Comparison of ENCODE assay signal across 8 cellular contexts in the genomic region with DNA sequence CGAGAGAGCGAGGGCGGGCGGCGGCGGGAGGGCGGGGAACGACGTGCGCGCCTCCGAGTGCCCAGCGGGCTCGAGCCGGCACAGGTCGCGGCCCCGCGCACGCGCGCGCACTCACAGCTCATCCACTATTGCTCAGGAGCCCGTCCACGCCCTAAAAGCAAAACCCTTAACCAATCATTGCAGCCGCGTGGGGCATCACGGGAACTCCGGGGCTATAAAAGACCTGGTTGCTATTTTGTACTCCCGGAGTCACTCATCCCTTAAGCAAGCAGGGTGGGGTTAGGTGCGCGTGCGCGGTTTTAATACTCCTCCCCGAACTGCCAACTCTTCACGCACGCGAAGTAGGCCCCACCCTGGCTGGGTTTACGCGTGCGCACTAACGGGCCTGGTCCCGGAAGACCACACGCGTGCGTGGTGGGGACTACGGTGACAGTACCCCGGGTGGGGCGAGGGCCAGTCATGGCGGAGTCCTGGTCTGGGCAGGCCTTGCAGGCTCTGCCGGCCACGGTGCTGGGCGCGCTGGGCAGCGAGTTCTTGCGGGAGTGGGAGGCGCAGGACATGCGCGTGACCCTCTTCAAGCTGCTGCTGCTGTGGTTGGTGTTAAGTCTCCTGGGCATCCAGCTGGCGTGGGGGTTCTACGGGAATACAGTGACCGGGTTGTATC. TPM values are rescaled to one million over a fixed set of nuclear protein-coding genes. Genes with fewer than 3 reads are reported as not detected.
A peak's percentile ranks its signal among the peaks of the same experiment; 100 is the strongest.
DNase-seq lines count a peak whose midpoint lies in the region; ATAC-seq and TF ChIP-seq lines count a peak whose summit lies in the region.

A gene (minus strand): TSS at position 9 of the 664 bp plus-strand sequence. CDS start 36,387 bp downstream, outside the sequence.
A gene with protein sequence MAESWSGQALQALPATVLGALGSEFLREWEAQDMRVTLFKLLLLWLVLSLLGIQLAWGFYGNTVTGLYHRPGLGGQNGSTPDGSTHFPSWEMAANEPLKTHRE (plus strand): TSS at position 456 of the 664 bp plus-strand sequence. CDS start 4 bp downstream, at position 460.

- H3K9me3 ChIP-seq in T-helper 17 cell (ENCODE audit: control insufficient read depth, low read length, poor library complexity, severe bottlenecking) (no peaks in the 10 kb centered on the region), left ventricle myocardium inferior (replicated peaks) (no peaks in the 10 kb centered on the region)

- no peak for TF ChIP-seq CTCF in left ventricle myocardium inferior (IDR thresholded peaks at IDR 0.05; ENCODE audit: borderline replicate concordance)
- TF ChIP-seq CTCF in progenitor cell of endocrine pancreas (IDR thresholded peaks at IDR 0.05; ENCODE audit: unreplicated experiment) = no peak

- peak; percentile 98 for TF ChIP-seq POLR2A in GM15510 (IDR thresholded peaks at IDR 0.05; ENCODE audit: borderline replicate concordance, extremely low read depth, insufficient read length)

- peak within 1 kb of the TSS; percentile 98 for H3K27ac ChIP-seq in left ventricle myocardium inferior (replicated peaks)

- peaks cover 93% of the 10 kb centered on the region for H3K4me1 ChIP-seq in left ventricle myocardium inferior

- peak within 1 kb of the TSS; percentile 87 for H3K4me3 ChIP-seq in left ventricle myocardium inferior

- no peaks in the 10 kb centered on the region for H3K27me3 Mint-ChIP-seq in T-helper 17 cell
- H3K27me3 Mint-ChIP-seq in progenitor cell of endocrine pancreas = no peaks in the 10 kb centered on the region

- H3K4me3 Mint-ChIP-seq in T-helper 17 cell (peak within 1 kb of the TSS; percentile 91), progenitor cell of endocrine pancreas (ENCODE audit: low read depth) (peak within 1 kb of the TSS; percentile 92)

- peaks cover 2% of the 10 kb centered on the region for H3K36me3 Mint-ChIP-seq in T-helper 17 cell (ENCODE audit: low read depth)
- no peaks in the 10 kb centered on the region for H3K36me3 Mint-ChIP-seq in progenitor cell of endocrine pancreas (ENCODE audit: insufficient read depth)

- peaks cover 31% of the 10 kb centered on the region for H3K36me3 ChIP-seq in left ventricle myocardium inferior

- peak; percentile 80 for ATAC-seq in HG02885 (IDR thresholded peaks at IDR 0.05; ENCODE audit: poor library complexity, unreplicated experiment)
- peak; percentile 86 for ATAC-seq in T-helper 17 cell

- DNase-seq in NCI-H1694 treated with DMSO at 0.1 percent for 48 hours (lab: John Stamatoyannopoulos, UW) (peak; percentile 93), T-helper 17 cell (peak; percentile 96 to 98 (median 98)), amygdala (lab: John Stamatoyannopoulos, UW) (peak; percentile 62 to 100 (median 98)), left ventricle myocardium inferior (peak; percentile 99), progenitor cell of endocrine pancreas (ENCODE audit: low spot score, unreplicated experiment) (peak; percentile 93), ureter (ENCODE audit: low spot score) (peak; percentile 99)

- H3K9me3 Mint-ChIP-seq in progenitor cell of endocrine pancreas (ENCODE audit: low read depth) = no peaks in the 10 kb centered on the region

- H3K27ac Mint-ChIP-seq in T-helper 17 cell (peak within 1 kb of the TSS; percentile 99), progenitor cell of endocrine pancreas (peak within 1 kb of the TSS; percentile 97)

- H3K4me1 Mint-ChIP-seq in T-helper 17 cell (peaks cover 56% of the 10 kb centered on the region), progenitor cell of endocrine pancreas (ENCODE audit: low read depth) (peaks cover 26% of the 10 kb centered on the region)

- intact Hi-C loops in left ventricle myocardium inferior (cut with micrococcal nuclease) = no loop called here

- H3K27me3 ChIP-seq in left ventricle myocardium inferior (ENCODE audit: low read depth) = no peaks in the 10 kb centered on the region

RNA-seq across cellular contexts. Expression of the first gene that starts in this region (rescaled TPM):
- 100 to 1,000 TPM; 274 to 317 TPM for total RNA-seq in T-helper 17 cell
- 247 TPM for total RNA-seq in left ventricle myocardium inferior
- 289 and 301 TPM in 2 replicates for total RNA-seq in progenitor cell of endocrine pancreas
- total RNA-seq in ureter = 379 TPM

RNA-seq across cellular contexts. Expression of the second gene that starts in this region (rescaled TPM):
- total RNA-seq in T-helper 17 cell = 10 to 100 TPM; 23.4 to 27.0 TPM
- total RNA-seq in left ventricle myocardium inferior = 17.7 TPM
- total RNA-seq in progenitor cell of endocrine pancreas = 18.0 and 18.8 TPM in 2 replicates
- 37.1 TPM for total RNA-seq in ureter

Comparison
In these comparisons a context has a peak if more than half of its experiments do, and no peak if none do; other contexts are left out.
1. Peak in every context shown above with its lines: DNase-seq, ATAC-seq, H3K4me3 ChIP-seq and H3K27ac ChIP-seq.